23 cellular contexts compared by ENCODE assay signal in genomic region chr12:87809916-87810315, GRCh38.
"Had no signal": no experiment of that assay in that cellular context is flagged by ENCODE, and none has a peak within 500 bp of the region (broad histone marks: within the 10 kb centered on the region; RNA-seq: fewer than 3 reads in every experiment).

No MANE protein-coding gene starts in this region.

- DNase-seq: activated B cell treated with CpG ODN at 0.5 μM for 24 hours; activated CD4-positive, alpha-beta memory T cell treated with anti-CD3 and anti-CD28 coated beads, Interleukin-2, amount 10 ng/mL, durations not matched to agents 7 days and 5 days; activated CD4-positive, alpha-beta T cell treated with anti-CD3 and anti-CD28 coated beads for 4 hours; activated naive CD4-positive, alpha-beta T cell; activated naive CD8-positive, alpha-beta T cell treated with anti-CD3 and anti-CD28 coated beads for 36 hours; activated T-cell treated with anti-CD3 and anti-CD28 coated beads, Interleukin-2, amount 50 U/mL, for 1 hour; cortex of kidney; effector CD4-positive, alpha-beta T cell; foreskin melanocyte; left lung; mucosa of descending colon; naive B cell; psoas muscle; right cardiac atrium; small intestine; stimulated activated CD4-positive, alpha-beta T cell treated with anti-CD3 and anti-CD28 coated beads, Interleukin-15, amount 100 ng/mL, for 24 hours; stimulated activated CD4-positive, alpha-beta T cell treated with anti-CD3 and anti-CD28 coated beads, Interleukin-4, amount 100 ng/mL, for 1 hour; stomach; T-helper 1 cell; T-helper 9 cell; upper lobe of left lung had no signal

- H3K27me3 ChIP-seq: left lung, stomach, upper lobe of left lung had no signal

- ATAC-seq: activated T-helper 17 cell treated with anti-CD3 and anti-CD28 coated beads, Interleukin-2, amount 50 U/mL, for 72 hours; esophagus mucosa; left lung; mucosa of descending colon; psoas muscle; right cardiac atrium had no signal

- H3K4me1 ChIP-seq: left lung, psoas muscle, stomach, upper lobe of left lung had no signal

- H3K27ac ChIP-seq: left lung, psoas muscle, stomach, upper lobe of left lung had no signal

- H3K36me3 ChIP-seq: left lung, stomach, upper lobe of left lung had no signal

- H3K9me3 ChIP-seq: left lung, mucosa of descending colon, psoas muscle, stomach, upper lobe of left lung had no signal

- H3K4me3 ChIP-seq: left lung, mucosa of descending colon, psoas muscle, stomach, upper lobe of left lung had no signal
